20 cellular contexts compared by ENCODE assay signal in genomic region chr11:134406264-134407185, GRCh38. TPM values are rescaled to one million over a fixed set of nuclear protein-coding genes. Genes with fewer than 3 reads are reported as not detected.
DNase-seq lines count a peak whose midpoint lies in the region; ATAC-seq, FAIRE-seq and TF ChIP-seq lines count a peak whose summit lies in the region.
"Had no signal": no experiment of that assay in that cellular context is flagged by ENCODE, and none has a peak within 500 bp of the region (broad histone marks: within the 10 kb centered on the region; RNA-seq: fewer than 3 reads in every experiment).

No MANE protein-coding gene starts in this region.

- CTCF ChIA-PET in HepG2 (lab: Yijun Ruan, JAX; ENCODE audit: low intra/inter-chr PET ratio, low total read pairs), result no interaction called here
- CTCF ChIA-PET in naive thymus-derived CD4-positive, alpha-beta T cell (lab: Charles Lee), result no interaction called here

- in situ Hi-C loops in HepG2 (cut with HindIII; ENCODE audit: extremely low pct_ligation_motif_present, low pct_unique_long_range_greater_than_20kb), result no loop called here

- BruUV-seq in HepG2 (replicated peaks; lab: Mats Ljungman, UMichigan), result no TSS peak

- no peaks in the 10 kb centered on the region for H3K4me1 ChIP-seq in HepG2 (ENCODE audit: insufficient read depth, low read length)
- H3K4me1 ChIP-seq in right lobe of liver, result peaks cover 0 to 6% (median 2%) of the 10 kb centered on the region in 4 donors
- peaks cover 9 to 11% of the 10 kb centered on the region in 2 donors for H3K4me1 ChIP-seq in naive thymus-derived CD4-positive, alpha-beta T cell (ENCODE audit: control insufficient read depth in 2 of 2, insufficient read depth in 2 of 2, low read length in 2 of 2)

- H3K27ac ChIP-seq in HepG2 (ENCODE audit: extremely low read length, insufficient read depth, low read length), result no peak overlapping the region
- H3K27ac ChIP-seq in right lobe of liver, result peak overlapping the region in 1 of 3 donors; percentile 57
- peak overlapping the region; percentile 73 for H3K27ac ChIP-seq in caudate nucleus (ENCODE audit: low read depth, low read length)
- no peak overlapping the region for H3K27ac ChIP-seq in naive thymus-derived CD4-positive, alpha-beta T cell (ENCODE audit: low read depth, low read length)
- H3K27ac ChIP-seq: neutrophil had no signal

- no peaks in the 10 kb centered on the region for H3K9me3 ChIP-seq in HepG2 (ENCODE audit: low read length)
- H3K9me3 ChIP-seq in right lobe of liver, result no peaks in the 10 kb centered on the region
- no peaks in the 10 kb centered on the region for H3K9me3 ChIP-seq in naive thymus-derived CD4-positive, alpha-beta T cell (ENCODE audit: control insufficient read depth in 2 of 3, low read length in 3 of 3)
- H3K9me3 ChIP-seq: neutrophil had no signal

- ATAC-seq in HepG2, result no peak
- ATAC-seq in right lobe of liver, result no peak
- peak; percentile 19 for ATAC-seq in naive thymus-derived CD4-positive, alpha-beta T cell
- ATAC-seq in HG02938 (IDR thresholded peaks at IDR 0.05; ENCODE audit: unreplicated experiment), result no peak
- ATAC-seq in HG03097 (IDR thresholded peaks at IDR 0.05; ENCODE audit: low FRiP score, unreplicated experiment), result no peak

- peaks cover 2 to 17% (median 13%) of the 10 kb centered on the region in 7 donors for H3K4me1 Mint-ChIP-seq in naive thymus-derived CD4-positive, alpha-beta T cell

- H3K27me3 Mint-ChIP-seq in naive thymus-derived CD4-positive, alpha-beta T cell, result peaks cover 28 to 57% (median 47%) of the 10 kb centered on the region in 5 donors

- H3K36me3 ChIP-seq in HepG2 (replicated peaks in 1 of 2; ENCODE audit: control insufficient read depth in 1 of 2, insufficient read depth in 2 of 2, low read length in 2 of 2) (no peaks in the 10 kb centered on the region), right lobe of liver (no peaks in the 10 kb centered on the region)
- no peaks in the 10 kb centered on the region for H3K36me3 ChIP-seq in naive thymus-derived CD4-positive, alpha-beta T cell (ENCODE audit: control insufficient read depth in 2 of 3, insufficient read depth in 3 of 3, low read length in 3 of 3)
- H3K36me3 ChIP-seq: neutrophil had no signal

- TF ChIP-seq RAD21 in HepG2 (CRISPR knock-in tag; IDR thresholded peaks at IDR 0.05), result no peak

- POLR2A ChIA-PET in HepG2 (lab: Yijun Ruan, JAX), result no interaction called here
- POLR2A ChIA-PET in naive thymus-derived CD4-positive, alpha-beta T cell (lab: Charles Lee), result no interaction called here

- no peak for DNase-seq in HepG2 (ENCODE audit: low spot score)
- DNase-seq in right lobe of liver, result no peak
- DNase-seq in caudate nucleus (lab: John Stamatoyannopoulos, UW), result no peak
- DNase-seq in naive thymus-derived CD4-positive, alpha-beta T cell, result no peak
- DNase-seq in GOT3 (lab: John Stamatoyannopoulos, UW), result no peak
- no peak for DNase-seq in ecto neural progenitor cell (ENCODE audit: low spot score)
- DNase-seq: ACHN; activated CD8-positive, alpha-beta memory T cell treated with anti-CD3 and anti-CD28 coated beads for 24 hours; activated T-cell treated with anti-CD3 and anti-CD28 coated beads, Interleukin-2, amount 50 U/mL, for 48 hours; Kasumi-1; NCI-H1105; stimulated activated CD4-positive, alpha-beta T cell treated with anti-CD3 and anti-CD28 coated beads, Interleukin-12 subunit alpha, Interleukin-12 subunit beta, amount 100 ng/mL, for 4 hours; T1000 had no signal

- H3K36me3 Mint-ChIP-seq in naive thymus-derived CD4-positive, alpha-beta T cell, result peaks cover 0 to 6% (median 0%) of the 10 kb centered on the region in 5 donors
- H3K36me3 Mint-ChIP-seq: activated naive CD4-positive, alpha-beta T cell treated with anti-CD3 and anti-CD28 coated beads, Interleukin-2, amount 50 U/mL, for 24 hours had no signal

- no peak for FAIRE-seq in HepG2 (lab: Jason Lieb, UNC)
- FAIRE-seq: colon, endometrium had no signal

- no peaks in the 10 kb centered on the region for H3K79me2 ChIP-seq in HepG2 (ENCODE audit: insufficient read depth, low read length)

- no peak overlapping the region for H3K9ac ChIP-seq in HepG2 (ENCODE audit: insufficient read depth, low read depth, low read length)

- H3K9me3 Mint-ChIP-seq in naive thymus-derived CD4-positive, alpha-beta T cell, result peaks cover 0 to 4% (median 0%) of the 10 kb centered on the region in 11 donors
- H3K9me3 Mint-ChIP-seq: activated naive CD4-positive, alpha-beta T cell treated with anti-CD3 and anti-CD28 coated beads, Interleukin-2, amount 50 U/mL, for 24 hours had no signal

- TF ChIP-seq EP300 in HepG2 (IDR thresholded peaks at IDR 0.05; ENCODE audit: low read depth in 2 of 2, low read length in 2 of 2), result no peak
- no peak for TF ChIP-seq EP300 in HepG2 (CRISPR knock-in tag; IDR thresholded peaks at IDR 0.05; ENCODE audit: borderline replicate concordance)

- 21% methylated on average over 7 of the region's 11 CpGs for WGBS in HepG2 (ENCODE audit: low lambda C conversion rate)
- WGBS in right lobe of liver (ENCODE audit: insufficient coverage, low coverage, low lambda C conversion rate, missing lambda C conversion rate), result 66% methylated on average over 6 of the region's 11 CpGs

- H3K4me3 ChIP-seq in HepG2 (replicated peaks in 1 of 3; ENCODE audit: insufficient read depth in 1 of 3, low read depth in 2 of 3, low read length in 3 of 3) (no peak overlapping the region), right lobe of liver (no peak overlapping the region)
- no peak overlapping the region for H3K4me3 ChIP-seq in naive thymus-derived CD4-positive, alpha-beta T cell (ENCODE audit: low read length)

- H3K27ac Mint-ChIP-seq in naive thymus-derived CD4-positive, alpha-beta T cell, result no peak overlapping the region
- H3K27ac Mint-ChIP-seq: activated naive CD4-positive, alpha-beta T cell treated with anti-CD3 and anti-CD28 coated beads, Interleukin-2, amount 50 U/mL, for 24 hours had no signal

- intact Hi-C loops in HepG2 (cut with micrococcal nuclease; ENCODE audit: unreplicated experiment), result no loop called here
- intact Hi-C loops in right lobe of liver (cut with DNase I), result no loop called here
- intact Hi-C loops in naive thymus-derived CD4-positive, alpha-beta T cell (cut with micrococcal nuclease), result no loop called here

- peaks cover 7 to 53% of the 10 kb centered on the region in 2 experiments; a peak in 4 of 5 replicates for H3K27me3 ChIP-seq in HepG2 (ENCODE audit: control insufficient read depth in 1 of 2, insufficient read depth in 2 of 2, low read length in 2 of 2)
- H3K27me3 ChIP-seq in right lobe of liver, result no peaks in the 10 kb centered on the region
- peaks cover 3 to 15% of the 10 kb centered on the region in 2 donors for H3K27me3 ChIP-seq in naive thymus-derived CD4-positive, alpha-beta T cell (ENCODE audit: control insufficient read depth in 2 of 2, insufficient read depth in 2 of 2, low read length in 2 of 2)

- TF ChIP-seq CTCF in HepG2 (CRISPR knock-in tag; IDR thresholded peaks at IDR 0.05) (no peak), right lobe of liver (IDR thresholded peaks at IDR 0.05) (no peak)

- H2AFZ ChIP-seq in HepG2 (ENCODE audit: low read length), result no peak overlapping the region

- no peak overlapping the region for H3K4me3 Mint-ChIP-seq in naive thymus-derived CD4-positive, alpha-beta T cell
- H3K4me3 Mint-ChIP-seq: activated naive CD4-positive, alpha-beta T cell treated with anti-CD3 and anti-CD28 coated beads, Interleukin-2, amount 50 U/mL, for 24 hours had no signal

- no peaks in the 10 kb centered on the region for H4K20me1 ChIP-seq in HepG2 (ENCODE audit: insufficient read depth, low read length)

- no peak overlapping the region for H3K4me2 ChIP-seq in HepG2 (ENCODE audit: low read depth, low read length)

- no peak for TF ChIP-seq POLR2A in HepG2 (IDR thresholded peaks at IDR 0.05; ENCODE audit: insufficient read depth in 1 of 2, low read depth in 2 of 2, low read length in 2 of 2)
- no peak for TF ChIP-seq POLR2A in right lobe of liver (IDR thresholded peaks at IDR 0.05)

TF ChIP-seq in HepG2, 621 proteins besides CTCF, POLR2A, EP300 and RAD21:
- TF ChIP-seq ZNF768 (CRISPR knock-in tag; IDR thresholded peaks at IDR 0.05) (peak; percentile 59), PTBP1 (IDR thresholded peaks at IDR 0.05; ENCODE audit: low read depth, low read length, poor library complexity, severe bottlenecking) (no peak)

RNA-seq across cellular contexts. Expression of gene B3GAT1, which starts 5.5 kb away (rescaled TPM):
- total RNA-seq in HepG2 (2016; rRNA removed; fragmentation: Illumina TruSeq; extraction: Trizol) (not detected in 2 replicates), right lobe of liver (1 to 10 TPM in 5 of 6 experiments, under 1 TPM in 1; 0.76 to 8.8 (median 5.1) TPM)
- total RNA-seq in HepG2 (2016; cell fraction: cytosol; rRNA removed; fragmentation: Illumina TruSeq; extraction: Trizol; ENCODE audit: low read depth), result not detected in 2 replicates
- not detected in 2 replicates for total RNA-seq in HepG2 (2016; cell fraction: insoluble cytoplasmic fraction; rRNA removed; fragmentation: Illumina TruSeq; extraction: Trizol)
- not detected in 2 replicates for total RNA-seq in HepG2 (2016; cell fraction: membrane; rRNA removed; fragmentation: Illumina TruSeq; extraction: Trizol)
- not detected in 2 replicates for total RNA-seq in HepG2 (2016; cell fraction: nucleus; rRNA removed; fragmentation: Illumina TruSeq; extraction: Trizol)
- polyA plus RNA-seq in HepG2 (2011; rRNA removed), result not detected in 2 replicates
- polyA plus RNA-seq in HepG2 (2011; cell fraction: cytosol; rRNA removed), result not detected in 2 replicates
- polyA plus RNA-seq in HepG2 (2011; cell fraction: nucleus; rRNA removed), result not detected in 2 replicates
- polyA plus RNA-seq in HepG2 (2012), result not detected in 2 replicates
- not detected in 2 replicates for polyA plus RNA-seq in HepG2 (2016; cell fraction: cytosol; fragmentation: Illumina TruSeq; extraction: Trizol; ENCODE audit: low read depth)
- polyA plus RNA-seq in HepG2 (2016; cell fraction: insoluble cytoplasmic fraction; fragmentation: Illumina TruSeq; extraction: Trizol; ENCODE audit: low read depth), result not detected in 2 replicates
- polyA plus RNA-seq in HepG2 (2016; cell fraction: membrane; fragmentation: Illumina TruSeq; extraction: Trizol; ENCODE audit: low read depth), result not detected in 2 replicates
- not detected in 2 replicates for polyA plus RNA-seq in HepG2 (2016; cell fraction: nucleus; fragmentation: Illumina TruSeq; extraction: Trizol; ENCODE audit: insufficient read depth, low read depth)
- polyA minus RNA-seq in HepG2 (2011; rRNA and poly(A)+ RNA removed; ENCODE audit: low replicate concordance), result not detected in 2 replicates
- not detected in 2 replicates for polyA minus RNA-seq in HepG2 (2011; cell fraction: cytosol; rRNA and poly(A)+ RNA removed)
- polyA minus RNA-seq in HepG2 (2011; cell fraction: nucleus; rRNA and poly(A)+ RNA removed), result not detected in 2 replicates
- 1 to 10 TPM in 1 of 5 experiments, under 1 TPM in 3, not detected in 1; 0.08 to 3.1 (median 0.60) TPM for total RNA-seq in naive thymus-derived CD4-positive, alpha-beta T cell
- polyA plus RNA-seq in naive thymus-derived CD4-positive, alpha-beta T cell, result not detected
- total RNA-seq: G401 had no signal
